ENCODE assay signal across 14 cellular contexts in the genomic region with DNA sequence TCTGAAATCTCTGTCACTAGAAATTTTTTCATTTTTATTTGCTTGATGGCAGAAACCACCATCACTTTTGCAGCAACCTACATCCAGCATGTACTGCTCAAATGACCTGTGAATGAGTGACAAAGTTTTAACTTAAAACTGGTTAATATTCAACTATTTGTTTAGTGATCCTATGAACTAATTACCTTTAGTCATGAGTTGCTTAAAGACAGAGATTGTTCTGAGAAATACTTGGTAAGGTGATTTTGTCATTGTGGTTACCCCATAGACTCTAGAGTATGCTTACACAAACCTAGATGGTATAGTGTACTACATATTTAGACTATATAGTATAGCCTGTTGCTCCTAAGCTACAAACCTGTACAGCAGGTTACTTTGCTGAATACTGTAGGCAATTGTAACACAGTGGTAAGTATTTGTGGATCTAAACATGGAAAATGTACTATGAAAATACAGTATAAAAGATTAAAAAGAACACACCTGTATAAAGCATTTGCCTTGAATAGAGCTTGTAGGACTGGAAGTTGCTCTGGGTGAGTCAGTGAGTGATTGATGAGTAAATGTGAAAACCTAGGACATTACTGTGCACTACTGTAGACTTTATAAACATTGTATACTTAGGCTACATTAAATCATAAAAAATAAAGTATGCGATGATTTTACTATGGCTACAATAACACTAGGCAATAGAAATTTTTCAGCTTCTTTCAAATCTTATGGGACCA.
A peak's percentile ranks its signal among the peaks of the same experiment; 100 is the strongest.
DNase-seq lines count a peak whose midpoint lies in the region; ATAC-seq lines count a peak whose summit lies in the region.
"Had no signal": no experiment of that assay in that cellular context is flagged by ENCODE, and none has a peak within 500 bp of the region (broad histone marks: within the 10 kb centered on the region; RNA-seq: fewer than 3 reads in every experiment).

No MANE protein-coding gene starts in this region.

- no peak overlapping the region for H3K4me3 Mint-ChIP-seq in activated CD4-positive, alpha-beta T cell treated with anti-CD3 and anti-CD28 coated beads, Interleukin-2, amount 10 ng/mL, durations not matched to agents 7 days and 5 days

- H3K27ac Mint-ChIP-seq in activated CD4-positive, alpha-beta T cell treated with anti-CD3 and anti-CD28 coated beads, Interleukin-2, amount 10 ng/mL, durations not matched to agents 7 days and 5 days, result no peak overlapping the region

- H3K36me3 Mint-ChIP-seq in activated CD4-positive, alpha-beta T cell treated with anti-CD3 and anti-CD28 coated beads, Interleukin-2, amount 10 ng/mL, durations not matched to agents 7 days and 5 days (ENCODE audit: low read depth), result no peaks in the 10 kb centered on the region

- CTCF ChIA-PET in activated CD4-positive, alpha-beta T cell treated with anti-CD3 and anti-CD28 coated beads, Interleukin-2, amount 10 ng/mL, durations not matched to agents 7 days and 5 days (lab: Charles Lee), result no interaction called here

- DNase-seq in kidney glomerular epithelial cell (lab: John Stamatoyannopoulos, UW) (peak; percentile 62), T-helper 2 cell (no peak), DMS 273 treated with DMSO at 0.1 percent for 48 hours (lab: John Stamatoyannopoulos, UW) (no peak), NCI-H446 (lab: John Stamatoyannopoulos, UW) (no peak)
- DNase-seq in activated CD4-positive, alpha-beta T cell treated with anti-CD3 and anti-CD28 coated beads, Interleukin-2, amount 10 ng/mL, durations not matched to agents 7 days and 5 days, result no peak
- DNase-seq: BE2C, islet precursor cell, Karpas-422, NCI-H2029 treated with DMSO at 0.1 percent for 48 hours, retina, stomach had no signal

- H3K4me1 Mint-ChIP-seq in activated CD4-positive, alpha-beta T cell treated with anti-CD3 and anti-CD28 coated beads, Interleukin-2, amount 10 ng/mL, durations not matched to agents 7 days and 5 days, result no peaks in the 10 kb centered on the region

- POLR2A ChIA-PET in activated CD4-positive, alpha-beta T cell treated with anti-CD3 and anti-CD28 coated beads, Interleukin-2, amount 10 ng/mL, durations not matched to agents 7 days and 5 days (lab: Charles Lee), result no interaction called here

- ATAC-seq in GM18907 (IDR thresholded peaks at IDR 0.05; ENCODE audit: unreplicated experiment), result peak; percentile 100
- peak; percentile 97 for ATAC-seq in GM21786 (IDR thresholded peaks at IDR 0.05; ENCODE audit: unreplicated experiment)
- ATAC-seq in HG03196 (IDR thresholded peaks at IDR 0.05; ENCODE audit: unreplicated experiment), result peak; percentile 98

- H3K9me3 Mint-ChIP-seq in activated CD4-positive, alpha-beta T cell treated with anti-CD3 and anti-CD28 coated beads, Interleukin-2, amount 10 ng/mL, durations not matched to agents 7 days and 5 days, result peaks cover 9% of the 10 kb centered on the region

- H3K27me3 Mint-ChIP-seq in activated CD4-positive, alpha-beta T cell treated with anti-CD3 and anti-CD28 coated beads, Interleukin-2, amount 10 ng/mL, durations not matched to agents 7 days and 5 days, result no peaks in the 10 kb centered on the region
